8 cellular contexts compared by ENCODE assay signal in genomic region chr2:6864938-6865345, GRCh38. TPM values are rescaled to one million over a fixed set of nuclear protein-coding genes. Genes with fewer than 3 reads are reported as not detected.
DNase-seq lines count a peak whose midpoint lies in the region; ATAC-seq, FAIRE-seq and TF ChIP-seq lines count a peak whose summit lies in the region.

No MANE protein-coding gene starts in this region.

- no peaks in the 10 kb centered on the region for H4K20me1 ChIP-seq in endothelial cell of umbilical vein (replicated peaks; ENCODE audit: control insufficient read depth, extremely low read depth, insufficient read depth, low read length)
- no peaks in the 10 kb centered on the region for H4K20me1 ChIP-seq in osteoblast (ENCODE audit: insufficient read depth, low read length)

- BruUV-seq in endothelial cell of umbilical vein (replicated peaks; lab: Mats Ljungman, UMichigan), result no TSS peak

- H3K4me2 ChIP-seq in endothelial cell of umbilical vein (ENCODE audit: insufficient read depth, low read length) (peak overlapping the region; percentile 29), osteoblast (ENCODE audit: insufficient read depth, low read length) (peak overlapping the region; percentile 67)

- no peaks in the 10 kb centered on the region for H3K27me3 ChIP-seq in WERI-Rb-1 (ENCODE audit: insufficient read depth, low read depth, severe bottlenecking)
- peaks cover 4 to 7% of the 10 kb centered on the region in 2 experiments for H3K27me3 ChIP-seq in endothelial cell of umbilical vein (ENCODE audit: control insufficient read depth in 2 of 2, insufficient read depth in 2 of 2, low read length in 2 of 2)
- H3K27me3 ChIP-seq in osteoblast (ENCODE audit: insufficient read depth, low read length), result peaks cover 12% of the 10 kb centered on the region

- no peak for FAIRE-seq in endothelial cell of umbilical vein (lab: Jason Lieb, UNC)

- DNase-seq in WERI-Rb-1, result peak; percentile 11
- no peak for DNase-seq in endothelial cell of umbilical vein (ENCODE audit: low read depth, low spot score)
- DNase-seq in osteoblast (ENCODE audit: insufficient read length, low spot score, missing footprints), result no peak
- DNase-seq in amniotic stem cell (lab: John Stamatoyannopoulos, UW), result no peak
- no peak for DNase-seq in NCI-H2227 treated with DMSO at 0.1 percent for 48 hours (lab: John Stamatoyannopoulos, UW)
- no peak for DNase-seq in GM20000 (ENCODE audit: low spot score)

- H3K4me1 ChIP-seq in endothelial cell of umbilical vein (ENCODE audit: control insufficient read depth, extremely low read depth, insufficient read depth, low read length) (peaks cover 4% of the 10 kb centered on the region), osteoblast (ENCODE audit: insufficient read depth, low read length) (peaks cover 6% of the 10 kb centered on the region)

- H3K79me2 ChIP-seq in endothelial cell of umbilical vein (ENCODE audit: control insufficient read depth, insufficient read depth, low read length) (no peaks in the 10 kb centered on the region), osteoblast (ENCODE audit: insufficient read depth, low read length) (no peaks in the 10 kb centered on the region)

- ATAC-seq in GM18511 (IDR thresholded peaks at IDR 0.05; ENCODE audit: unreplicated experiment), result peak; percentile 29
- peak; percentile 31 for ATAC-seq in HG02759 (IDR thresholded peaks at IDR 0.05; ENCODE audit: unreplicated experiment)

- no peak for TF ChIP-seq POLR2A in endothelial cell of umbilical vein (IDR thresholded peaks at IDR 0.05; ENCODE audit: low read depth, low read length)

- POLR2A ChIA-PET in endothelial cell of umbilical vein (lab: Charles Lee), result no interaction called here

- H2AFZ ChIP-seq in endothelial cell of umbilical vein (ENCODE audit: low read depth, low read length) (peak overlapping the region; percentile 16), osteoblast (ENCODE audit: low read length) (no peak overlapping the region)

- H3K9ac ChIP-seq in endothelial cell of umbilical vein (replicated peaks; ENCODE audit: extremely low read depth, insufficient read depth, low read length), result no peak overlapping the region

- intact Hi-C loops in endothelial cell of umbilical vein (cut with micrococcal nuclease), result loop anchor here (1.0 kb wide), 1 partner anchor 39 kb away; no protein-coding TSS in a partner anchor

- TF ChIP-seq CTCF in WERI-Rb-1 (IDR thresholded peaks at IDR 0.05; ENCODE audit: low read depth, low read length) (no peak), endothelial cell of umbilical vein (IDR thresholded peaks at IDR 0.05; ENCODE audit: extremely low read depth in 1 of 2, insufficient read depth in 1 of 2, low read depth in 1 of 2, low read length in 2 of 2) (no peak), osteoblast (IDR thresholded peaks at IDR 0.05; ENCODE audit: extremely low read depth, low read depth, low read length) (no peak), GM20000 (IDR thresholded peaks at IDR 0.05; ENCODE audit: extremely low read depth, missing control alignments) (no peak)

- dilution Hi-C loops in endothelial cell of umbilical vein (cut with MboI; ENCODE audit: extremely low pct_ligation_motif_present, low sequenced_read_pairs), result no loop called here

- no peak overlapping the region for H3K4me3 ChIP-seq in WERI-Rb-1 (ENCODE audit: low read depth, low read length)
- H3K4me3 ChIP-seq in endothelial cell of umbilical vein (replicated peaks in 1 of 3; ENCODE audit: insufficient read depth in 1 of 3, low read depth in 1 of 3, low read length in 3 of 3), result peak overlapping the region in 1 of 3 experiments; percentile 55
- peak overlapping the region; percentile 69 for H3K4me3 ChIP-seq in osteoblast (ENCODE audit: insufficient read depth, low read length)

- H3K9me1 ChIP-seq in endothelial cell of umbilical vein (replicated peaks; ENCODE audit: control insufficient read depth, extremely low read depth, insufficient read depth, low read length), result no peaks in the 10 kb centered on the region

- H3K36me3 ChIP-seq in WERI-Rb-1, result peaks cover 9% of the 10 kb centered on the region
- no peaks in the 10 kb centered on the region for H3K36me3 ChIP-seq in endothelial cell of umbilical vein (ENCODE audit: control insufficient read depth in 2 of 2, extremely low read depth in 1 of 2, insufficient read depth in 2 of 2, low read length in 2 of 2)
- H3K36me3 ChIP-seq in osteoblast (ENCODE audit: insufficient read depth, low read length), result no peaks in the 10 kb centered on the region

- CTCF ChIA-PET in endothelial cell of umbilical vein (lab: Charles Lee), result interaction anchor here (1.4 to 2.1 kb wide), 2 partner anchors 32 to 180 kb away, joined by 4 to 8 read pairs; no protein-coding TSS in a partner anchor

- H3K9me3 ChIP-seq in WERI-Rb-1 (ENCODE audit: severe bottlenecking), result peaks cover 4% of the 10 kb centered on the region
- H3K9me3 ChIP-seq in endothelial cell of umbilical vein (replicated peaks; ENCODE audit: control insufficient read depth, insufficient read depth, low read length), result no peaks in the 10 kb centered on the region
- H3K9me3 ChIP-seq in osteoblast (ENCODE audit: low read depth, low read length), result no peaks in the 10 kb centered on the region

- no peak overlapping the region for H3K27ac ChIP-seq in WERI-Rb-1
- no peak overlapping the region for H3K27ac ChIP-seq in endothelial cell of umbilical vein (ENCODE audit: insufficient read depth, low read depth, low read length)
- no peak overlapping the region for H3K27ac ChIP-seq in osteoblast (ENCODE audit: low read depth, low read length)

TF ChIP-seq in endothelial cell of umbilical vein, 7 proteins besides CTCF, POLR2A, EP300 and RAD21:
- TF ChIP-seq GATA2 (IDR thresholded peaks at IDR 0.05; ENCODE audit: insufficient read depth, insufficient read length, low read depth, low read length), result no peak
- no peak for TF ChIP-seq MAX (IDR thresholded peaks at IDR 0.05; ENCODE audit: insufficient read depth, insufficient read length)
- TF ChIP-seq EZH2 (IDR thresholded peaks at IDR 0.05; ENCODE audit: borderline replicate concordance, low read depth, low read length, severe bottlenecking), result no peak
- TF ChIP-seq JUN (IDR thresholded peaks at IDR 0.05; ENCODE audit: borderline replicate concordance, insufficient read depth, insufficient read length, low read depth), result no peak

RNA-seq across cellular contexts. Expression of gene CMPK2, which starts 0.8 kb away (rescaled TPM):
- total RNA-seq in endothelial cell of umbilical vein (0.69 and 0.81 TPM in 2 replicates), osteoblast (2.1 and 2.2 TPM in 2 replicates)
- polyA plus RNA-seq in endothelial cell of umbilical vein, result 0.15 and 0.49 TPM in 2 replicates
- 0.16 and 0.35 TPM in 2 replicates for polyA plus RNA-seq in endothelial cell of umbilical vein (2011; cell fraction: cytosol; rRNA removed)
- 0.18 and 0.40 TPM in 2 replicates for polyA plus RNA-seq in endothelial cell of umbilical vein (2011; cell fraction: nucleus; rRNA removed)
- 0.23 and 0.30 TPM in 2 replicates for polyA plus RNA-seq in endothelial cell of umbilical vein (2012)
- 0.17 and 0.87 TPM in 2 replicates for polyA minus RNA-seq in endothelial cell of umbilical vein
- not detected for polyA minus RNA-seq in endothelial cell of umbilical vein (2011; cell fraction: cytosol; rRNA and poly(A)+ RNA removed)
- polyA minus RNA-seq in endothelial cell of umbilical vein (2011; cell fraction: nucleus; rRNA and poly(A)+ RNA removed), result 0.48 and 0.58 TPM in 2 replicates

RNA-seq across cellular contexts. Expression of gene RSAD2, which starts 12.6 kb away (rescaled TPM):
- total RNA-seq in endothelial cell of umbilical vein (0.09 and 0.18 TPM in 2 replicates), osteoblast (0.29 and 0.72 TPM in 2 replicates)
- 0.03 and 0.18 TPM in 2 replicates for polyA plus RNA-seq in endothelial cell of umbilical vein
- polyA plus RNA-seq in endothelial cell of umbilical vein (2011; cell fraction: cytosol; rRNA removed), result 0.04 and 0.10 TPM in 2 replicates
- polyA plus RNA-seq in endothelial cell of umbilical vein (2011; cell fraction: nucleus; rRNA removed), result 0.06 and 0.18 TPM in 2 replicates
- 0.19 and 0.50 TPM in 2 replicates for polyA plus RNA-seq in endothelial cell of umbilical vein (2012)
- not detected in 2 replicates for polyA minus RNA-seq in endothelial cell of umbilical vein
- polyA minus RNA-seq in endothelial cell of umbilical vein (2011; cell fraction: cytosol; rRNA and poly(A)+ RNA removed), result not detected
- polyA minus RNA-seq in endothelial cell of umbilical vein (2011; cell fraction: nucleus; rRNA and poly(A)+ RNA removed), result 0.10 TPM in 1 of 2 replicates, not detected in the other

RNA-seq across cellular contexts. Expression of gene RNF144A, which starts 52.3 kb away (rescaled TPM):
- 19.7 and 28.8 TPM in 2 replicates for total RNA-seq in endothelial cell of umbilical vein
- polyA plus RNA-seq in endothelial cell of umbilical vein, result 9.5 and 9.7 TPM in 2 replicates
- polyA plus RNA-seq in endothelial cell of umbilical vein (2011; cell fraction: cytosol; rRNA removed), result 6.9 and 8.0 TPM in 2 replicates
- polyA plus RNA-seq in endothelial cell of umbilical vein (2011; cell fraction: nucleus; rRNA removed), result 8.7 and 10.2 TPM in 2 replicates
- 2.0 and 2.1 TPM in 2 replicates for polyA plus RNA-seq in endothelial cell of umbilical vein (2012)
- polyA minus RNA-seq in endothelial cell of umbilical vein, result 20.8 and 29.0 TPM in 2 replicates
- polyA minus RNA-seq in endothelial cell of umbilical vein (2011; cell fraction: cytosol; rRNA and poly(A)+ RNA removed), result not detected
- 17.9 and 30.9 TPM in 2 replicates for polyA minus RNA-seq in endothelial cell of umbilical vein (2011; cell fraction: nucleus; rRNA and poly(A)+ RNA removed)
- total RNA-seq in osteoblast, result 15.9 and 18.0 TPM in 2 replicates
